In genomic region chrX:19152762-19153161, GRCh38 we compare ENCODE assay signal across 14 cellular contexts. TPM values are rescaled to one million over a fixed set of nuclear protein-coding genes. Genes with fewer than 3 reads are reported as not detected.
"Had no signal": no experiment of that assay in that cellular context is flagged by ENCODE, and none has a peak within 500 bp of the region (broad histone marks: within the 10 kb centered on the region; RNA-seq: fewer than 3 reads in every experiment).

No MANE protein-coding gene starts in this region.

- H3K9me3 Mint-ChIP-seq: activated naive CD4-positive, alpha-beta T cell treated with anti-CD3 and anti-CD28 coated beads, Interleukin-2, amount 50 U/mL, for 72 hours; activated T-cell treated with anti-CD3 and anti-CD28 coated beads, Interleukin-2, amount 50 U/mL, for 24 hours had no signal

- H3K4me3 ChIP-seq: hepatocyte, lung had no signal

- H3K4me1 Mint-ChIP-seq: activated CD8-positive, alpha-beta memory T cell treated with anti-CD3 and anti-CD28 coated beads, Interleukin-2, amount 10 ng/mL, durations not matched to agents 7 days and 5 days; naive B cell had no signal

- ATAC-seq: activated CD8-positive, alpha-beta memory T cell treated with anti-CD3 and anti-CD28 coated beads, Interleukin-2, amount 10 ng/mL, durations not matched to agents 7 days and 5 days; activated naive CD4-positive, alpha-beta T cell treated with anti-CD3 and anti-CD28 coated beads, Interleukin-2, amount 50 U/mL, for 72 hours had no signal

- H3K27ac Mint-ChIP-seq: activated CD8-positive, alpha-beta memory T cell treated with anti-CD3 and anti-CD28 coated beads, Interleukin-2, amount 10 ng/mL, durations not matched to agents 7 days and 5 days; activated naive CD4-positive, alpha-beta T cell treated with anti-CD3 and anti-CD28 coated beads, Interleukin-2, amount 50 U/mL, for 72 hours; activated T-cell treated with anti-CD3 and anti-CD28 coated beads, Interleukin-2, amount 50 U/mL, for 24 hours; naive B cell had no signal

- H3K36me3 Mint-ChIP-seq: activated CD8-positive, alpha-beta memory T cell treated with anti-CD3 and anti-CD28 coated beads, Interleukin-2, amount 10 ng/mL, durations not matched to agents 7 days and 5 days; activated naive CD4-positive, alpha-beta T cell treated with anti-CD3 and anti-CD28 coated beads, Interleukin-2, amount 50 U/mL, for 72 hours; naive B cell had no signal

- H3K27me3 Mint-ChIP-seq: activated CD8-positive, alpha-beta memory T cell treated with anti-CD3 and anti-CD28 coated beads, Interleukin-2, amount 10 ng/mL, durations not matched to agents 7 days and 5 days had no signal

- H3K4me3 Mint-ChIP-seq: activated CD8-positive, alpha-beta memory T cell treated with anti-CD3 and anti-CD28 coated beads, Interleukin-2, amount 10 ng/mL, durations not matched to agents 7 days and 5 days; activated T-cell treated with anti-CD3 and anti-CD28 coated beads, Interleukin-2, amount 50 U/mL, for 24 hours; naive B cell had no signal

- DNase-seq: activated CD4-positive, alpha-beta T cell treated with anti-CD3 and anti-CD28 coated beads for 1 hour; activated CD4-positive, alpha-beta T cell treated with anti-CD3 and anti-CD28 coated beads, Interleukin-2, amount 50 U/mL, for 48 hours; activated CD8-positive, alpha-beta memory T cell treated with anti-CD3 and anti-CD28 coated beads, Interleukin-2, amount 10 ng/mL, durations not matched to agents 7 days and 5 days; activated effector memory CD4-positive, alpha-beta T cell treated with anti-CD3 and anti-CD28 coated beads, Interleukin-2, amount 50 U/mL, for 16 hours; activated T-cell treated with anti-CD3 and anti-CD28 coated beads, Interleukin-2, amount 50 U/mL, for 24 hours; amniotic stem cell; effector CD4-positive, alpha-beta T cell; naive B cell; small intestine had no signal

- H3K27me3 ChIP-seq: hepatocyte had no signal

- H3K27ac ChIP-seq: hepatocyte had no signal

- FAIRE-seq: endothelial cell of umbilical vein, small intestine, urothelium cell line had no signal

RNA-seq across cellular contexts. Expression of gene ADGRG2, which starts 30.5 kb away (rescaled TPM):
- total RNA-seq: activated CD8-positive, alpha-beta memory T cell treated with anti-CD3 and anti-CD28 coated beads, Interleukin-2, amount 10 ng/mL, durations not matched to agents 7 days and 5 days; activated naive CD4-positive, alpha-beta T cell treated with anti-CD3 and anti-CD28 coated beads, Interleukin-2, amount 50 U/mL, for 72 hours; endothelial cell of umbilical vein had no signal
- polyA plus RNA-seq: endothelial cell of umbilical vein had no signal
